14 cellular contexts compared by ENCODE assay signal in genomic region chr12:99261256-99261655, GRCh38.
A peak's percentile ranks its signal among the peaks of the same experiment; 100 is the strongest.
DNase-seq lines count a peak whose midpoint lies in the region; ATAC-seq and TF ChIP-seq lines count a peak whose summit lies in the region.
"Had no signal": no experiment of that assay in that cellular context is flagged by ENCODE, and none has a peak within 500 bp of the region (broad histone marks: within the 10 kb centered on the region; RNA-seq: fewer than 3 reads in every experiment).

No MANE protein-coding gene starts in this region.

- H3K4me3 ChIP-seq in testis, result no peak overlapping the region
- H3K4me3 ChIP-seq: BLaER1 treated with 17β-estradiol and CSF1 and Interleukin-3, amounts not matched to agents 10 nM and 100 nM; K562 had no signal

- POLR2A ChIA-PET in WTC11 (lab: Charles Lee), result no interaction called here

- H3K36me3 ChIP-seq in testis (ENCODE audit: low read depth, missing control alignments), result no peaks in the 10 kb centered on the region

- H3K36me3 Mint-ChIP-seq in WTC11, result peaks cover 5% of the 10 kb centered on the region
- H3K36me3 Mint-ChIP-seq in neural crest cell (ENCODE audit: low read depth), result peaks cover 3% of the 10 kb centered on the region
- H3K36me3 Mint-ChIP-seq: CD4-positive, CD25-positive, alpha-beta regulatory T cell had no signal

- no peaks in the 10 kb centered on the region for H3K9me3 ChIP-seq in testis

- CTCF ChIA-PET in WTC11 (lab: Charles Lee), result no interaction called here

- peaks cover 11% of the 10 kb centered on the region for H3K9me3 Mint-ChIP-seq in WTC11
- H3K9me3 Mint-ChIP-seq in neural crest cell, result peaks cover 4% of the 10 kb centered on the region

- H3K4me1 Mint-ChIP-seq in WTC11, result peaks cover 35% of the 10 kb centered on the region
- H3K4me1 Mint-ChIP-seq in neural crest cell, result peaks cover 35% of the 10 kb centered on the region
- H3K4me1 Mint-ChIP-seq: CD4-positive, CD25-positive, alpha-beta regulatory T cell had no signal

- H3K27ac Mint-ChIP-seq in WTC11, result peak overlapping the region; percentile 3; the same call in 1 of the 2 replicates
- peak overlapping the region; percentile 9 for H3K27ac Mint-ChIP-seq in neural crest cell (ENCODE audit: unreplicated experiment)
- H3K27ac Mint-ChIP-seq: CD4-positive, CD25-positive, alpha-beta regulatory T cell had no signal

- no peaks in the 10 kb centered on the region for H3K4me1 ChIP-seq in testis

- H3K4me3 Mint-ChIP-seq in WTC11 (no peak overlapping the region), neural crest cell (peak overlapping the region; percentile 7)

- no peaks in the 10 kb centered on the region for H3K27me3 Mint-ChIP-seq in WTC11 (ENCODE audit: low read depth)
- no peaks in the 10 kb centered on the region for H3K27me3 Mint-ChIP-seq in neural crest cell (ENCODE audit: low read depth)
- H3K27me3 Mint-ChIP-seq: CD4-positive, CD25-positive, alpha-beta regulatory T cell had no signal

- TF ChIP-seq CTCF in WTC11 (IDR thresholded peaks at IDR 0.05) (no peak), neural crest cell (conservative IDR thresholded peaks at IDR 0.05) (no peak), testis (IDR thresholded peaks at IDR 0.05) (no peak)

- ATAC-seq in WTC11, result no peak
- ATAC-seq in HG02938 (IDR thresholded peaks at IDR 0.05; ENCODE audit: unreplicated experiment), result no peak
- ATAC-seq: K562 had no signal

- no peaks in the 10 kb centered on the region for H3K27me3 ChIP-seq in testis
- H3K27me3 ChIP-seq: BLaER1 treated with 17β-estradiol and CSF1 and Interleukin-3, amounts not matched to agents 10 nM and 100 nM had no signal

- peak; percentile 41 for DNase-seq in DMS53 (lab: John Stamatoyannopoulos, UW)
- peak; percentile 58 for DNase-seq in H4 (ENCODE audit: low spot score)
- DNase-seq in WTC11 (ENCODE audit: low spot score), result no peak
- DNase-seq in neural crest cell (ENCODE audit: low read depth, low spot score), result no peak
- DNase-seq in NCI-H1092 (lab: John Stamatoyannopoulos, UW), result no peak
- no peak for DNase-seq in testis
- DNase-seq: ACHN; CD4-positive, CD25-positive, alpha-beta regulatory T cell; DND-41; GDM1; HCEC 1CT had no signal

- 94 to 97% methylated on average over 1 of the region's 1 CpG for whole genome bisulfite sequencing in testis, 2 donors

- intact Hi-C loops in testis (cut with DNase I; ENCODE audit: low total_unique reads), result no loop called here

- no peak for TF ChIP-seq POLR2A in testis (IDR thresholded peaks at IDR 0.05)

- H3K27ac ChIP-seq in testis, result no peak overlapping the region
- H3K27ac ChIP-seq: BLaER1 treated with 17β-estradiol and CSF1 and Interleukin-3, amounts not matched to agents 10 nM and 100 nM had no signal

TF ChIP-seq in WTC11, 78 proteins besides CTCF, POLR2A, EP300 and RAD21:
- TF ChIP-seq IRF2 (CRISPR knock-in tag; IDR thresholded peaks at IDR 0.05; ENCODE audit: borderline replicate concordance, low read depth), result no peak
- no peak for TF ChIP-seq ZBTB21 (CRISPR knock-in tag; IDR thresholded peaks at IDR 0.05; ENCODE audit: borderline replicate concordance)
- TF ChIP-seq RELA (CRISPR knock-in tag; IDR thresholded peaks at IDR 0.05; ENCODE audit: borderline replicate concordance), result no peak
- no peak for TF ChIP-seq GRHL2 (CRISPR knock-in tag; IDR thresholded peaks at IDR 0.05; ENCODE audit: insufficient replicate concordance, severe bottlenecking)
- TF ChIP-seq, protein P1, sequence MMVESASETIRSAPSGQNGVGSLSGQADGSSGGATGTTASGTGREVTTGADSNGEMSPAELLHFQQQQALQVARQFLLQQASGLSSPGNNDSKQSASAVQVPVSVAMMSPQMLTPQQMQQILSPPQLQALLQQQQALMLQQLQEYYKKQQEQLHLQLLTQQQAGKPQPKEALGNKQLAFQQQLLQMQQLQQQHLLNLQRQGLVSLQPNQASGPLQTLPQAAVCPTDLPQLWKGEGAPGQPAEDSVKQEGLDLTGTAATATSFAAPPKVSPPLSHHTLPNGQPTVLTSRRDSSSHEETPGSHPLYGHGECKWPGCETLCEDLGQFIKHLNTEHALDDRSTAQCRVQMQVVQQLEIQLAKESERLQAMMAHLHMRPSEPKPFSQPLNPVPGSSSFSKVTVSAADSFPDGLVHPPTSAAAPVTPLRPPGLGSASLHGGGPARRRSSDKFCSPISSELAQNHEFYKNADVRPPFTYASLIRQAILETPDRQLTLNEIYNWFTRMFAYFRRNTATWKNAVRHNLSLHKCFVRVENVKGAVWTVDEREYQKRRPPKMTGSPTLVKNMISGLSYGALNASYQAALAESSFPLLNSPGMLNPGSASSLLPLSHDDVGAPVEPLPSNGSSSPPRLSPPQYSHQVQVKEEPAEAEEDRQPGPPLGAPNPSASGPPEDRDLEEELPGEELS (CRISPR knock-in tag; IDR thresholded peaks at IDR 0.05), result no peak
- TF ChIP-seq USF1 (CRISPR knock-in tag; IDR thresholded peaks at IDR 0.05), result no peak
- no peak for TF ChIP-seq USF2 (CRISPR knock-in tag; IDR thresholded peaks at IDR 0.05)
- TF ChIP-seq, protein P2, sequence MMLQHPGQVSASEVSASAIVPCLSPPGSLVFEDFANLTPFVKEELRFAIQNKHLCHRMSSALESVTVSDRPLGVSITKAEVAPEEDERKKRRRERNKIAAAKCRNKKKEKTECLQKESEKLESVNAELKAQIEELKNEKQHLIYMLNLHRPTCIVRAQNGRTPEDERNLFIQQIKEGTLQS (CRISPR knock-in tag; conservative IDR thresholded peaks at IDR 0.05), result no peak
- TF ChIP-seq ZNF138 (CRISPR knock-in tag; conservative IDR thresholded peaks at IDR 0.05), result no peak
- no peak for TF ChIP-seq EMX1 (CRISPR knock-in tag; IDR thresholded peaks at IDR 0.05)
TF ChIP-seq in WTC11: peak in this region for 0.

Comparison
In these comparisons a context has a peak if more than half of its experiments do, and no peak if none do; other contexts are left out.
1. DNase-seq: peak in DMS53 (single experiment) and H4 (single experiment); none in WTC11 (single experiment), neural crest cell (single experiment), NCI-H1092 (single experiment) and testis (single experiment).